In genomic region chr4:88242144-88242543, GRCh38 we compare ENCODE assay signal across 26 cellular contexts. TPM values are rescaled to one million over a fixed set of nuclear protein-coding genes. Genes with fewer than 3 reads are reported as not detected.
DNase-seq lines count a peak whose midpoint lies in the region; ATAC-seq and TF ChIP-seq lines count a peak whose summit lies in the region.
"Had no signal": no experiment of that assay in that cellular context is flagged by ENCODE, and none has a peak within 500 bp of the region (broad histone marks: within the 10 kb centered on the region; RNA-seq: fewer than 3 reads in every experiment).

No MANE protein-coding gene starts in this region.

- intact Hi-C loops in left colon (cut with DNase I, micrococcal nuclease): no loop called here

- no peak overlapping the region for H3K4me3 Mint-ChIP-seq in progenitor cell of endocrine pancreas (ENCODE audit: low read depth)
- H3K4me3 Mint-ChIP-seq: activated CD4-positive, alpha-beta T cell treated with anti-CD3 and anti-CD28 coated beads, Interleukin-2, amount 10 ng/mL, durations not matched to agents 24 days and 14 days; activated CD8-positive, alpha-beta memory T cell treated with anti-CD3 and anti-CD28 coated beads, Interleukin-2, amount 10 ng/mL, durations not matched to agents 7 days and 5 days; CD4-positive, alpha-beta memory T cell; dendritic cell treated with granulocyte-macrophage colony-stimulating factor and Interleukin-4, amounts not matched to agents 40 ng/mL and 50 ng/mL, for 4 days; memory B cell; stimulated activated memory B cell treated with anti-CD40 and anti-IgM and Interleukin-4, amounts not matched to agents 10 μg/mL and 1 μg/mL and 100 μg/mL, for 72 hours had no signal

- no peaks in the 10 kb centered on the region for H3K36me3 Mint-ChIP-seq in progenitor cell of endocrine pancreas (ENCODE audit: insufficient read depth)
- H3K36me3 Mint-ChIP-seq: CD4-positive, alpha-beta memory T cell had no signal

- DNase-seq in DMS79 (lab: John Stamatoyannopoulos, UW) (peak; percentile 2), DMS79 treated with DMSO at 0.1 percent for 48 hours (lab: John Stamatoyannopoulos, UW) (no peak), NCI-H2029 treated with DMSO at 0.1 percent for 48 hours (lab: John Stamatoyannopoulos, UW) (peak; percentile 25), epithelial cell of esophagus (ENCODE audit: low read depth) (peak; percentile 7), progenitor cell of endocrine pancreas (ENCODE audit: low spot score, unreplicated experiment) (no peak), AG20443 (ENCODE audit: low spot score) (no peak), left colon (no peak)
- DNase-seq: 8988T; activated CD4-positive, alpha-beta T cell treated with anti-CD3 and anti-CD28 coated beads, Interleukin-2, amount 10 ng/mL, durations not matched to agents 24 days and 14 days; activated CD8-positive, alpha-beta memory T cell treated with anti-CD3 and anti-CD28 coated beads, Interleukin-2, amount 10 ng/mL, durations not matched to agents 7 days and 5 days; caudate nucleus; CD4-positive, alpha-beta memory T cell; GOT3; Karpas-422; kidney; NCI-H1694 treated with DMSO at 0.1 percent for 48 hours; NCI-H446 treated with DMSO at 0.1 percent for 48 hours; stimulated activated CD4-positive, alpha-beta T cell treated with anti-CD3 and anti-CD28 coated beads, Interleukin-4, amount 100 ng/mL, for 1 hour; T-helper 2 cell had no signal

- no peak for TF ChIP-seq CTCF in epithelial cell of esophagus (IDR thresholded peaks at IDR 0.05; ENCODE audit: insufficient read depth, low read depth, low read length, missing control alignments)
- no peak for TF ChIP-seq CTCF in progenitor cell of endocrine pancreas (IDR thresholded peaks at IDR 0.05; ENCODE audit: unreplicated experiment)

- no peak for ATAC-seq in HG02623 (IDR thresholded peaks at IDR 0.05; ENCODE audit: unreplicated experiment)
- ATAC-seq in left colon: no peak
- ATAC-seq: activated CD8-positive, alpha-beta memory T cell treated with anti-CD3 and anti-CD28 coated beads, Interleukin-2, amount 10 ng/mL, durations not matched to agents 7 days and 5 days; activated naive CD4-positive, alpha-beta T cell treated with anti-CD3 and anti-CD28 coated beads, Interleukin-2, amount 50 U/mL, for 72 hours; SK-N-SH treated with all-trans-retinoic acid at 6 μM for 48 hours; stimulated activated memory B cell treated with anti-CD40 and anti-IgM and Interleukin-4, amounts not matched to agents 10 μg/mL and 1 μg/mL and 100 μg/mL, for 72 hours had no signal

- H3K27ac Mint-ChIP-seq in progenitor cell of endocrine pancreas: peak overlapping the region; percentile 67
- H3K27ac Mint-ChIP-seq: activated CD4-positive, alpha-beta T cell treated with anti-CD3 and anti-CD28 coated beads, Interleukin-2, amount 10 ng/mL, durations not matched to agents 24 days and 14 days; activated CD8-positive, alpha-beta memory T cell treated with anti-CD3 and anti-CD28 coated beads, Interleukin-2, amount 10 ng/mL, durations not matched to agents 7 days and 5 days; activated naive CD4-positive, alpha-beta T cell treated with anti-CD3 and anti-CD28 coated beads, Interleukin-2, amount 50 U/mL, for 72 hours; CD4-positive, alpha-beta memory T cell; dendritic cell treated with granulocyte-macrophage colony-stimulating factor and Interleukin-4, amounts not matched to agents 40 ng/mL and 50 ng/mL, for 4 days; memory B cell; stimulated activated memory B cell treated with anti-CD40 and anti-IgM and Interleukin-4, amounts not matched to agents 10 μg/mL and 1 μg/mL and 100 μg/mL, for 72 hours had no signal

- H3K9me3 Mint-ChIP-seq in progenitor cell of endocrine pancreas (ENCODE audit: low read depth): peaks cover 4% of the 10 kb centered on the region
- H3K9me3 Mint-ChIP-seq: activated naive CD4-positive, alpha-beta T cell treated with anti-CD3 and anti-CD28 coated beads, Interleukin-2, amount 50 U/mL, for 72 hours had no signal

- no peak overlapping the region for H3K4me3 ChIP-seq in epithelial cell of esophagus (ENCODE audit: low read length)
- H3K4me3 ChIP-seq: suprapubic skin had no signal

- no peaks in the 10 kb centered on the region for H3K27me3 Mint-ChIP-seq in progenitor cell of endocrine pancreas
- H3K27me3 Mint-ChIP-seq: dendritic cell treated with granulocyte-macrophage colony-stimulating factor and Interleukin-4, amounts not matched to agents 40 ng/mL and 50 ng/mL, for 4 days; memory B cell; stimulated activated memory B cell treated with anti-CD40 and anti-IgM and Interleukin-4, amounts not matched to agents 10 μg/mL and 1 μg/mL and 100 μg/mL, for 72 hours had no signal

- peaks cover under 1% of the 10 kb centered on the region for H3K4me1 Mint-ChIP-seq in progenitor cell of endocrine pancreas (ENCODE audit: low read depth)

RNA-seq across cellular contexts. Expression of gene PPM1K, which starts 42.2 kb away (rescaled TPM):
- 19.6 and 23.7 TPM in 2 replicates for total RNA-seq in progenitor cell of endocrine pancreas
- total RNA-seq in left colon: 1 to 10 TPM; 4.7 to 9.9 TPM

Comparison
In these comparisons a context has a peak if more than half of its experiments do, and no peak if none do; other contexts are left out.
1. DNase-seq: peak in DMS79 (single experiment), NCI-H2029 treated with DMSO at 0.1 percent for 48 hours (single experiment) and epithelial cell of esophagus (single experiment); none in DMS79 treated with DMSO at 0.1 percent for 48 hours (single experiment), progenitor cell of endocrine pancreas (single experiment), AG20443 (single experiment) and left colon (0 of 2).